In the genomic region with DNA sequence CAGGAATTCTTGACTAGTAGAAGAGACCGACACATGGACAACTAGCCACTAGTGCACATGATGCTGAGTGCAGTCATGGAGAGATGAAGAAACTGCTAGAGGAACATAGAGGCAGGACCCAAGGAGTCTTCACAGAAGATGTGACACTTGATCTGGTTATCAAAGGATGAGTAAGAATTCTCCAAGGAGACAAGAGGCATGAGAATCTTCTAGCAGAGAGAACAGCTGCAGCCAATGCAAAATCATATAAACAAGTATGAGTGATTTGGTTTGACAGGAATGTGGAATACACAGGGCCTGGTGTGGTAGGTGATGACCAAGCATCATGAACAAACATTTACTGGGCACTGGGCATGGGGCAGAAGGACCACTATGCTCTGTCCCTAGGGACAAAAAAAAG, we compare ENCODE assay signal across 22 cellular contexts.
"Had no signal": no experiment of that assay in that cellular context is flagged by ENCODE, and none has a peak within 500 bp of the region (broad histone marks: within the 10 kb centered on the region; RNA-seq: fewer than 3 reads in every experiment).

No MANE protein-coding gene starts in this region.

- DNase-seq: activated B cell treated with CpG ODN at 0.5 μM for 24 hours; activated CD4-positive, alpha-beta memory T cell treated with anti-CD3 and anti-CD28 coated beads, Interleukin-2, amount 10 ng/mL, durations not matched to agents 7 days and 5 days; activated CD4-positive, alpha-beta T cell treated with anti-CD3 and anti-CD28 coated beads for 48 hours; activated CD8-positive, alpha-beta memory T cell treated with anti-CD3 and anti-CD28 coated beads, Interleukin-2, amount 10 ng/mL, durations not matched to agents 7 days and 5 days; activated naive CD4-positive, alpha-beta T cell treated with Interleukin-2 at 50 U/mL for 16 hours; activated naive CD8-positive, alpha-beta T cell treated with anti-CD3 and anti-CD28 coated beads, Interleukin-2, amount 10 ng/mL, durations not matched to agents 7 days and 5 days; activated T-cell treated with anti-CD3 and anti-CD28 coated beads, Interleukin-2, amount 50 U/mL, for 1 hour; anterior cingulate cortex; central memory CD4-positive, alpha-beta T cell; midbrain; retina; small intestine; stimulated activated CD4-positive, alpha-beta T cell treated with anti-CD3 and anti-CD28 coated beads, Interleukin-15, amount 100 ng/mL, for 24 hours; stimulated activated CD4-positive, alpha-beta T cell treated with anti-CD3 and anti-CD28 coated beads, Interleukin-2, amount 100 ng/mL, for 48 hours; stimulated activated naive CD8-positive, alpha-beta T cell treated with anti-CD3 and anti-CD28 coated beads, Interleukin-15, amount 100 ng/mL, for 72 hours; T-helper 1 cell; T-helper 9 cell; trophoblast cell had no signal

- H3K9me3 ChIP-seq: vagina had no signal

- H3K36me3 ChIP-seq: vagina had no signal

- H3K27me3 ChIP-seq: hepatocyte, vagina had no signal

- ATAC-seq: activated CD8-positive, alpha-beta memory T cell treated with anti-CD3 and anti-CD28 coated beads, Interleukin-2, amount 10 ng/mL, durations not matched to agents 7 days and 5 days; activated T-helper 17 cell treated with anti-CD3 and anti-CD28 coated beads, Interleukin-2, amount 50 U/mL, for 72 hours; stimulated activated naive CD8-positive, alpha-beta T cell treated with anti-CD3 and anti-CD28 coated beads, Interleukin-15, amount 100 ng/mL, for 72 hours had no signal

- H3K27ac ChIP-seq: coronary artery, hepatocyte, vagina had no signal

- H3K4me2 ChIP-seq: hepatocyte had no signal

- H3K79me2 ChIP-seq: hepatocyte had no signal

- H2AFZ ChIP-seq: hepatocyte had no signal

- H3K4me3 ChIP-seq: coronary artery, hepatocyte, vagina had no signal
